Comparison of ENCODE assay signal across 13 cellular contexts in the genomic region with DNA sequence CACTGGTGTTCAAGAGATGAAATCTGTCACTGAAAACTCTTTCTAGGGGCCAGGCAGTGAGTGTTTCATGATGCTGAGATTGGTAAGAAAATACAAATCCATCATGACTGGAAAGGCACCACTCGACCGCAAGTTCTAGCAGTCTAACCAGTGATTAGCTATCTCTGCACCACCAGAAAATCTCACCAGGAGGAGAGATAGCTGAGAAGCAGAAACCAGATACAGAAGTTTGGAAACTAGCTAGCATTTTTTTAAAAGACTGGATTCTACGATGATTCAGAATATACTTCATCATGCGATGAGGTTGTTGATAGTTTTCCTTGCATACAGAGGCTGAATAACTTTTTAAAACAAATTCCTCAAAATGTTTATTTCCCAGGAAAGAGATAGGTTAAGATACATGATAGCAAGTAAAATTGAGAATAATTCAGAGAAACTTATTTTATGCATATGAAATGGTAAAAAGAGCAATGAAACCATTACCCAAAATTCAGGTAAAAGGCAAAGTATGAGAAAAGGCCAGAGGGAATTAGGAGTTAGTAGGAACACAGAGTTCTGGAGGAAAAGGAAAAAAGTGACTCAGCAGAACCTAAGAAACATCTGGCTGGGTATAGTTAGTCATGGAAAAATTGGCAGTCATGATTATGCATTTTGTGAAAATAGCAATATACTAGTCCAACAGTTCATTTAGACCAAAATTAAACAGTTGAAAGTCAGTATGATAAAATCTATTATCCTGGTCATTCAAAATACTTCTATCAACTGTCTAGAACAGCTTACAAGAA. TPM values are rescaled to one million over a fixed set of nuclear protein-coding genes. Genes with fewer than 3 reads are reported as not detected.
DNase-seq lines count a peak whose midpoint lies in the region; ATAC-seq and TF ChIP-seq lines count a peak whose summit lies in the region.
"Had no signal": no experiment of that assay in that cellular context is flagged by ENCODE, and none has a peak within 500 bp of the region (broad histone marks: within the 10 kb centered on the region; RNA-seq: fewer than 3 reads in every experiment).

No MANE protein-coding gene starts in this region.

- ATAC-seq in GM21717 (IDR thresholded peaks at IDR 0.05; ENCODE audit: unreplicated experiment) = no peak
- ATAC-seq in GM21360 (IDR thresholded peaks at IDR 0.05; ENCODE audit: unreplicated experiment) = no peak
- ATAC-seq: lower lobe of right lung had no signal

- DNase-seq in HFFc6 (peak; percentile 75), astrocyte of the hippocampus (ENCODE audit: low read depth, low spot score) (peak; percentile 29), fibroblast of villous mesenchyme (ENCODE audit: low read depth) (peak; percentile 92), stomach (no peak), OCI-M2 (lab: John Stamatoyannopoulos, UW; ENCODE audit: unreplicated experiment) (no peak)
- DNase-seq in activated effector memory CD4-positive, alpha-beta T cell treated with anti-CD3 and anti-CD28 coated beads, Interleukin-2, amount 50 U/mL, for 16 hours = no peak
- DNase-seq: activated T-cell treated with anti-CD3 and anti-CD28 coated beads, Interleukin-2, amount 50 U/mL, for 1 hour; Kasumi-1; lower lobe of right lung; NCI-H510A had no signal

- peaks cover 57% of the 10 kb centered on the region for H3K4me1 Mint-ChIP-seq in HFFc6 (ENCODE audit: low read depth)

- H3K27ac ChIP-seq in stomach = peak overlapping the region in 4 of 5 donors; percentile 34 to 91 (median 78)
- H3K27ac ChIP-seq: lower lobe of right lung had no signal

- 51 to 74% (median 53%) methylated on average over 4 of the region's 4 CpGs for WGBS in stomach, 5 donors

- H3K27me3 Mint-ChIP-seq in HFFc6 (ENCODE audit: insufficient read depth) = peaks cover 2% of the 10 kb centered on the region; the same call in 1 of the 2 replicates

- peak overlapping the region; percentile 97 for H3K27ac Mint-ChIP-seq in HFFc6
- H3K27ac Mint-ChIP-seq: T-helper 2 cell treated with Interferon-gamma antibody and Interleukin-4, amounts not matched to agents 5 μg/mL and 100 μg/mL, for 36 hours had no signal

- H3K4me3 ChIP-seq in fibroblast of villous mesenchyme (ENCODE audit: low read depth, low read length) (peak overlapping the region; percentile 69), stomach (no peak overlapping the region)
- H3K4me3 ChIP-seq: lower lobe of right lung had no signal

- peaks cover 12% of the 10 kb centered on the region for H3K36me3 Mint-ChIP-seq in HFFc6 (ENCODE audit: low read depth)

- H3K27me3 ChIP-seq in stomach = no peaks in the 10 kb centered on the region

- H3K9me3 ChIP-seq in stomach = no peaks in the 10 kb centered on the region
- H3K9me3 ChIP-seq: lower lobe of right lung had no signal

- TF ChIP-seq CTCF in HFFc6 (IDR thresholded peaks at IDR 0.05) (peak; percentile 58), fibroblast of villous mesenchyme (IDR thresholded peaks at IDR 0.05; ENCODE audit: insufficient read depth, low read depth, low read length) (peak; percentile 28), stomach (IDR thresholded peaks at IDR 0.05) (no peak)

- TF ChIP-seq POLR2A in stomach (IDR thresholded peaks at IDR 0.05) = no peak

- TF ChIP-seq EP300 in stomach (IDR thresholded peaks at IDR 0.05) = no peak

- H3K36me3 ChIP-seq in stomach = no peaks in the 10 kb centered on the region
- H3K36me3 ChIP-seq: lower lobe of right lung had no signal

- H3K4me3 Mint-ChIP-seq in HFFc6 = peak overlapping the region; percentile 79
- H3K4me3 Mint-ChIP-seq: T-helper 2 cell treated with Interferon-gamma antibody and Interleukin-4, amounts not matched to agents 5 μg/mL and 100 μg/mL, for 36 hours had no signal

- H3K9me3 Mint-ChIP-seq in HFFc6 = peaks cover 8% of the 10 kb centered on the region
- H3K9me3 Mint-ChIP-seq: T-helper 2 cell treated with Interferon-gamma antibody and Interleukin-4, amounts not matched to agents 5 μg/mL and 100 μg/mL, for 36 hours had no signal

- intact Hi-C loops in stomach (cut with DNase I; ENCODE audit: low total_unique reads) = no loop called here

- peaks cover 20 to 50% (median 34%) of the 10 kb centered on the region in 4 donors for H3K4me1 ChIP-seq in stomach

RNA-seq across cellular contexts. Expression of gene F3, which starts 3.3 kb away (rescaled TPM):
- total RNA-seq in HFFc6 (2021; fragmentation: NEBNext Ultra II Directional; extraction: Animal tissue kit (Norgen Biotek cat#: 25700)) = 100 to 1,000 TPM; 150 to 457 (median 176) TPM
- 198 and 506 TPM in 2 replicates for total RNA-seq in fibroblast of villous mesenchyme
- 100 to 1,000 TPM in 3 of 5 donors, 10 to 100 TPM in 2; 36.6 to 206 (median 108) TPM for total RNA-seq in stomach
- polyA plus RNA-seq in stomach = 10 to 100 TPM; 40.7 to 67.2 (median 43.8) TPM

Comparison
In these comparisons a context has a peak if more than half of its experiments do, and no peak if none do; other contexts are left out.
1. DNase-seq: peak in HFFc6 (single experiment), astrocyte of the hippocampus (single experiment) and fibroblast of villous mesenchyme (single experiment); none in stomach (single experiment), activated effector memory CD4-positive, alpha-beta T cell treated with anti-CD3 and anti-CD28 coated beads, Interleukin-2, amount 50 U/mL, for 16 hours (single experiment) and OCI-M2 (single experiment).
2. CTCF ChIP-seq: peak in HFFc6 (single experiment) and fibroblast of villous mesenchyme (single experiment); none in stomach (0 of 7).